In the genomic region with DNA sequence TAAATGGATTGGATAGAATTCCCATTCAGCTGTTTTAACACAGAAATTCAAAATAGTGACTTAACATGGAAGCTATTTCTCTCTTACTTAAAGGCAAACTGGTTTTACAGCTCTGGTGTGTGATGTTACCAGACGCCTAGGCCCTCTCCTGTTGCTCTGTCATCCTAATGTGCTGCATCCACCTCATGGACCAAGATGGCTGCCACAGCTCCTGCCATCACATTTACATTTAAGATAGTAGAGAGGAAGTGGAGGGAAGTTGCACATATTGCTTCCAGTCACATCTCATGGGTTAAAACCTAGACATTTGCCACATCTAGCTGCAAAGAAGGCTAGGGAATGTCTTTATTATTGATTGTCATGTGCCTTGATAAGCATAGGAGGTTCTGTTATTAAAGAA, we compare ENCODE assay signal across 8 cellular contexts.
"Had no signal": no experiment of that assay in that cellular context is flagged by ENCODE, and none has a peak within 500 bp of the region (broad histone marks: within the 10 kb centered on the region; RNA-seq: fewer than 3 reads in every experiment).

No MANE protein-coding gene starts in this region.

- DNase-seq: GM23248, GOT3, H7, IMR-90, KBM-7 had no signal

- ATAC-seq: HCT116 had no signal

- H3K27ac ChIP-seq: GM23248, KMS-11 had no signal

- H3K4me3 ChIP-seq: GM23248, HAP-1 had no signal

- H3K9me3 ChIP-seq: HAP-1 had no signal

- H3K4me1 ChIP-seq: HAP-1 had no signal

- H3K36me3 ChIP-seq: HAP-1 had no signal
